In the genomic region with DNA sequence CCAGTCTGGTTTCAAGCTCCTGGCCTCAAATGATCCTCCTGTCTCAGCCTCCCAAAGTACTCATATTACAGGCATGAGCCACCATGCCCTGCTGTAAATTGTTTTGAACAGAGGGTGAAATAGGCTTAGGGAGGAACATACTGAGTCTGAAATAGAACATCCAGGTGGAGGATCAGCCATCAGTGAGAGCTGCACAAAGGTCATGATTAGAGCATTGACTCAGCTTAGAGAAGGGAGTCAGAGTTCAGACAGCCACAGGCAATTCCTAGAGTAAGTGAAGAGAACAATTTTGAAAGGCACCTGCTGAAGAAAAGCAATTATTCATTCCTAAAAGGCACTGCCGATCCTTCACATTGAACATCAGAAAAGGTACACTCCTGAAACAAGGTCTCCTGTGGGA, we compare ENCODE assay signal across 1 cellular context.
TF ChIP-seq lines count a peak whose summit lies in the region.

No MANE protein-coding gene starts in this region.

TF ChIP-seq in HepG2, 621 proteins besides CTCF, POLR2A, EP300 and RAD21 (continued from another document):
- TF ChIP-seq, protein P1, sequence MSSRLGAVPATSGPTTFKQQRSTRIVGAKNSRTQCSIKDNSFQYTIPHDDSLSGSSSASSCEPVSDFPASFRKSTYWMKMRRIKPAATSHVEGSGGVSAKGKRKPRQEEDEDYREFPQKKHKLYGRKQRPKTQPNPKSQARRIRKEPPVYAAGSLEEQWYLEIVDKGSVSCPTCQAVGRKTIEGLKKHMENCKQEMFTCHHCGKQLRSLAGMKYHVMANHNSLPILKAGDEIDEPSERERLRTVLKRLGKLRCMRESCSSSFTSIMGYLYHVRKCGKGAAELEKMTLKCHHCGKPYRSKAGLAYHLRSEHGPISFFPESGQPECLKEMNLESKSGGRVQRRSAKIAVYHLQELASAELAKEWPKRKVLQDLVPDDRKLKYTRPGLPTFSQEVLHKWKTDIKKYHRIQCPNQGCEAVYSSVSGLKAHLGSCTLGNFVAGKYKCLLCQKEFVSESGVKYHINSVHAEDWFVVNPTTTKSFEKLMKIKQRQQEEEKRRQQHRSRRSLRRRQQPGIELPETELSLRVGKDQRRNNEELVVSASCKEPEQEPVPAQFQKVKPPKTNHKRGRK (CRISPR knock-in tag; IDR thresholded peaks at IDR 0.05): no peak
- TF ChIP-seq SAP130 (CRISPR knock-in tag; IDR thresholded peaks at IDR 0.05; ENCODE audit: low read depth): no peak
- TF ChIP-seq HES4 (CRISPR knock-in tag; IDR thresholded peaks at IDR 0.05; ENCODE audit: borderline replicate concordance): no peak
- TF ChIP-seq ISL2 (CRISPR knock-in tag; IDR thresholded peaks at IDR 0.05): no peak
- TF ChIP-seq ZMAT3 (CRISPR knock-in tag; conservative IDR thresholded peaks at IDR 0.05): no peak
- TF ChIP-seq ZNF891 (CRISPR knock-in tag; IDR thresholded peaks at IDR 0.05): no peak
- TF ChIP-seq, protein P2, sequence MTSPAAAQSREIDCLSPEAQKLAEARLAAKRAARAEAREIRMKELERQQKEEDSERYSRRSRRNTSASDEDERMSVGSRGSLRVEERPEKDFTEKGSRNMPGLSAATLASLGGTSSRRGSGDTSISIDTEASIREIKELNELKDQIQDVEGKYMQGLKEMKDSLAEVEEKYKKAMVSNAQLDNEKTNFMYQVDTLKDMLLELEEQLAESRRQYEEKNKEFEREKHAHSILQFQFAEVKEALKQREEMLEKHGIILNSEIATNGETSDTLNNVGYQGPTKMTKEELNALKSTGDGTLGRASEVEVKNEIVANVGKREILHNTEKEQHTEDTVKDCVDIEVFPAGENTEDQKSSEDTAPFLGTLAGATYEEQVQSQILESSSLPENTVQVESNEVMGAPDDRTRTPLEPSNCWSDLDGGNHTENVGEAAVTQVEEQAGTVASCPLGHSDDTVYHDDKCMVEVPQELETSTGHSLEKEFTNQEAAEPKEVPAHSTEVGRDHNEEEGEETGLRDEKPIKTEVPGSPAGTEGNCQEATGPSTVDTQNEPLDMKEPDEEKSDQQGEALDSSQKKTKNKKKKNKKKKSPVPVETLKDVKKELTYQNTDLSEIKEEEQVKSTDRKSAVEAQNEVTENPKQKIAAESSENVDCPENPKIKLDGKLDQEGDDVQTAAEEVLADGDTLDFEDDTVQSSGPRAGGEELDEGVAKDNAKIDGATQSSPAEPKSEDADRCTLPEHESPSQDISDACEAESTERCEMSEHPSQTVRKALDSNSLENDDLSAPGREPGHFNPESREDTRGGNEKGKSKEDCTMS (CRISPR knock-in tag; conservative IDR thresholded peaks at IDR 0.05): no peak
- no peak for TF ChIP-seq SRSF1 (optimal IDR thresholded peaks at IDR 0.05; ENCODE audit: low read depth, low read length)
- TF ChIP-seq MXD4 (CRISPR knock-in tag; IDR thresholded peaks at IDR 0.05): no peak
- TF ChIP-seq, protein P3, sequence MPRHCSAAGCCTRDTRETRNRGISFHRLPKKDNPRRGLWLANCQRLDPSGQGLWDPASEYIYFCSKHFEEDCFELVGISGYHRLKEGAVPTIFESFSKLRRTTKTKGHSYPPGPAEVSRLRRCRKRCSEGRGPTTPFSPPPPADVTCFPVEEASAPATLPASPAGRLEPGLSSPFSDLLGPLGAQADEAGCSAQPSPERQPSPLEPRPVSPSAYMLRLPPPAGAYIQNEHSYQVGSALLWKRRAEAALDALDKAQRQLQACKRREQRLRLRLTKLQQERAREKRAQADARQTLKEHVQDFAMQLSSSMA (CRISPR knock-in tag; IDR thresholded peaks at IDR 0.05): no peak
- TF ChIP-seq U2AF1 (optimal IDR thresholded peaks at IDR 0.05; ENCODE audit: low read depth, low read length): no peak
- TF ChIP-seq, protein P4, sequence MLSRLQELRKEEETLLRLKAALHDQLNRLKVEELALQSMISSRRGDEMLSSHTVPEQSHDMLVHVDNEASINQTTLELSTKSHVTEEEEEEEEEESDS (CRISPR knock-in tag; IDR thresholded peaks at IDR 0.05; ENCODE audit: borderline replicate concordance): no peak
- TF ChIP-seq RCOR2 (CRISPR knock-in tag; IDR thresholded peaks at IDR 0.05): no peak
